8 cellular contexts compared by ENCODE assay signal in genomic region chr14:77615231-77616132, GRCh38. TPM values are rescaled to one million over a fixed set of nuclear protein-coding genes. Genes with fewer than 3 reads are reported as not detected.
A peak's percentile ranks its signal among the peaks of the same experiment; 100 is the strongest.
DNase-seq lines count a peak whose midpoint lies in the region; ATAC-seq, FAIRE-seq and TF ChIP-seq lines count a peak whose summit lies in the region.

No MANE protein-coding gene starts in this region.

- H3K36me3 ChIP-seq in fibroblast of lung (ENCODE audit: control insufficient read depth, insufficient read depth, low read length), result no peaks in the 10 kb centered on the region
- no peaks in the 10 kb centered on the region for H3K36me3 ChIP-seq in pancreas

- DNase-seq in COLO668 (lab: John Stamatoyannopoulos, UW; ENCODE audit: unreplicated experiment) (peak; percentile 37), HT-29 (ENCODE audit: low spot score) (peak; percentile 47), fibroblast of lung (ENCODE audit: low read depth in 2 of 2) (peak; percentile 20 to 49), pancreas (no peak), GOT3 (lab: John Stamatoyannopoulos, UW) (no peak)
- peak; percentile 72 for DNase-seq in activated CD8-positive, alpha-beta memory T cell treated with anti-CD3 and anti-CD28 coated beads for 24 hours

- H3K4me1 ChIP-seq in fibroblast of lung (ENCODE audit: control insufficient read depth, extremely low read depth, insufficient read depth, low read length), result peaks cover 8% of the 10 kb centered on the region
- H3K4me1 ChIP-seq in pancreas, result peaks cover 0 to 8% (median 0%) of the 10 kb centered on the region in 3 donors

- peak overlapping the region; percentile 65 for H3K27ac ChIP-seq in fibroblast of lung (ENCODE audit: insufficient read depth, low read length)
- peak overlapping the region; percentile 45 to 82 (median 76) for H3K27ac ChIP-seq in pancreas

- H2AFZ ChIP-seq in fibroblast of lung (ENCODE audit: low read length), result peak overlapping the region; percentile 63

- no peak for TF ChIP-seq CTCF in fibroblast of lung (conservative IDR thresholded peaks at IDR 0.05 in 1 of 2, IDR thresholded peaks at IDR 0.05 in 1 of 2; ENCODE audit: low read depth in 1 of 2, low read length in 2 of 2)
- TF ChIP-seq CTCF in pancreas (IDR thresholded peaks at IDR 0.05), result no peak

- H3K9me3 ChIP-seq in fibroblast of lung (ENCODE audit: control insufficient read depth, insufficient read depth, low read depth, low read length), result no peaks in the 10 kb centered on the region
- no peaks in the 10 kb centered on the region for H3K9me3 ChIP-seq in pancreas

- no peak for ATAC-seq in pancreas
- ATAC-seq in HG03175 (IDR thresholded peaks at IDR 0.05; ENCODE audit: unreplicated experiment), result no peak
- ATAC-seq in HG03521 (IDR thresholded peaks at IDR 0.05; ENCODE audit: unreplicated experiment), result no peak

- H3K27me3 ChIP-seq in fibroblast of lung (ENCODE audit: control insufficient read depth, insufficient read depth, low read length) (no peaks in the 10 kb centered on the region), pancreas (no peaks in the 10 kb centered on the region)

- intact Hi-C loops in pancreas (cut with DNase I), result no loop called here

- FAIRE-seq in pancreas (lab: Jason Lieb, UNC), result no peak

- H3K79me2 ChIP-seq in fibroblast of lung (ENCODE audit: control insufficient read depth, insufficient read depth, low read length), result peaks cover 45% of the 10 kb centered on the region

- H4K20me1 ChIP-seq in fibroblast of lung (ENCODE audit: control insufficient read depth, extremely low read depth, insufficient read depth, low read length), result no peaks in the 10 kb centered on the region

- peak overlapping the region; percentile 25 for H3K9ac ChIP-seq in fibroblast of lung (ENCODE audit: insufficient read depth, low read length)

- H3K4me2 ChIP-seq in fibroblast of lung (ENCODE audit: extremely low read depth, insufficient read depth, low read length), result peak overlapping the region; percentile 91

- H3K4me3 ChIP-seq in fibroblast of lung (replicated peaks in 1 of 4; ENCODE audit: control extremely low read depth in 1 of 4, insufficient read depth in 1 of 4, low read depth in 3 of 4, low read length in 4 of 4) (peak overlapping the region; percentile 72 to 97 (median 81)), pancreas (peak overlapping the region; percentile 71 to 92 (median 82))

- WGBS in pancreas, 2 donors, result 4 to 7% methylated on average over 17 of the region's 17 CpGs

RNA-seq across cellular contexts. Expression of gene SPTLC2, which starts 1.0 kb away (rescaled TPM):
- 22.9 and 28.0 TPM in 2 replicates for total RNA-seq in HT-29 (2014; rRNA removed; shearing (Covaris generic))
- 16.9 and 22.8 TPM in 2 replicates for total RNA-seq in fibroblast of lung
- polyA plus RNA-seq in fibroblast of lung, result 23.7 and 25.9 TPM in 2 replicates
- polyA plus RNA-seq in fibroblast of lung (2012), result 15.8 and 18.0 TPM in 2 replicates
- polyA minus RNA-seq in fibroblast of lung (ENCODE audit: low replicate concordance), result 11.2 and 29.7 TPM in 2 replicates
- total RNA-seq in pancreas, result 10 to 100 TPM in 3 of 6 donors, 1 to 10 TPM in 3; 8.2 to 19.4 (median 11.1) TPM
- polyA plus RNA-seq in pancreas, result 1 to 10 TPM; 3.2 to 3.9 TPM

Comparison
In these comparisons a context has a peak if more than half of its experiments do, and no peak if none do; other contexts are left out.
1. DNase-seq: peak in COLO668 (single experiment), HT-29 (single experiment), activated CD8-positive, alpha-beta memory T cell treated with anti-CD3 and anti-CD28 coated beads for 24 hours (single experiment) and fibroblast of lung (2 of 2); none in pancreas (0 of 6) and GOT3 (single experiment).